In genomic region chr14:70888681-70889175, GRCh38 we compare ENCODE assay signal across 13 cellular contexts. TPM values are rescaled to one million over a fixed set of nuclear protein-coding genes. Genes with fewer than 3 reads are reported as not detected.
DNase-seq lines count a peak whose midpoint lies in the region; ATAC-seq and TF ChIP-seq lines count a peak whose summit lies in the region.
"Had no signal": no experiment of that assay in that cellular context is flagged by ENCODE, and none has a peak within 500 bp of the region (broad histone marks: within the 10 kb centered on the region; RNA-seq: fewer than 3 reads in every experiment).

No MANE protein-coding gene starts in this region.

- no peak for TF ChIP-seq POLR2A in spleen (IDR thresholded peaks at IDR 0.05)
- no peak for TF ChIP-seq POLR2A in right lobe of liver (IDR thresholded peaks at IDR 0.05)

- H3K27ac Mint-ChIP-seq in activated T-helper 17 cell treated with anti-CD3 and anti-CD28 coated beads, Interleukin-2, amount 50 U/mL, for 72 hours = no peak overlapping the region
- H3K27ac Mint-ChIP-seq: H9, type B pancreatic cell had no signal

- no peak for TF ChIP-seq CTCF in spleen (IDR thresholded peaks at IDR 0.05 in 8 of 11, conservative IDR thresholded peaks at IDR 0.05 in 3 of 11)
- no peak for TF ChIP-seq CTCF in right lobe of liver (IDR thresholded peaks at IDR 0.05)

- H3K36me3 ChIP-seq in BLaER1 treated with 17β-estradiol and CSF1 and Interleukin-3, amounts not matched to agents 10 nM and 100 nM = no peaks in the 10 kb centered on the region
- no peaks in the 10 kb centered on the region for H3K36me3 ChIP-seq in spleen
- H3K36me3 ChIP-seq in right lobe of liver = no peaks in the 10 kb centered on the region

- no peak overlapping the region for H3K4me3 ChIP-seq in BLaER1 treated with 17β-estradiol and CSF1 and Interleukin-3, amounts not matched to agents 10 nM and 100 nM
- no peak overlapping the region for H3K4me3 ChIP-seq in spleen
- H3K4me3 ChIP-seq in right lobe of liver = no peak overlapping the region
- H3K4me3 ChIP-seq: SK-N-MC had no signal

- no peaks in the 10 kb centered on the region for H3K9me3 Mint-ChIP-seq in activated T-helper 17 cell treated with anti-CD3 and anti-CD28 coated beads, Interleukin-2, amount 50 U/mL, for 72 hours
- H3K9me3 Mint-ChIP-seq: H9, neural crest cell, type B pancreatic cell had no signal

- H4K20me1 ChIP-seq in BLaER1 treated with 17β-estradiol and CSF1 and Interleukin-3, amounts not matched to agents 10 nM and 100 nM = peaks cover 0 to 4% (median 0%) of the 10 kb centered on the region in 11 experiments; a peak in 1 of 22 replicates

- intact Hi-C loops in spleen (cut with DNase I; ENCODE audit: low total_unique reads) (no loop called here), right lobe of liver (cut with DNase I) (no loop called here)

- no peaks in the 10 kb centered on the region for H3K36me3 Mint-ChIP-seq in activated T-helper 17 cell treated with anti-CD3 and anti-CD28 coated beads, Interleukin-2, amount 50 U/mL, for 72 hours (ENCODE audit: low read depth)
- H3K36me3 Mint-ChIP-seq: type B pancreatic cell had no signal

- no peak overlapping the region for H3K9ac ChIP-seq in BLaER1 treated with 17β-estradiol and CSF1 and Interleukin-3, amounts not matched to agents 10 nM and 100 nM

- no peak for ATAC-seq in activated T-helper 17 cell treated with anti-CD3 and anti-CD28 coated beads, Interleukin-2, amount 50 U/mL, for 72 hours (replicated peaks)
- no peak for ATAC-seq in right lobe of liver

- H3K4me1 Mint-ChIP-seq in activated T-helper 17 cell treated with anti-CD3 and anti-CD28 coated beads, Interleukin-2, amount 50 U/mL, for 72 hours = peaks cover 73% of the 10 kb centered on the region

- H3K27ac ChIP-seq in BLaER1 treated with 17β-estradiol and CSF1 and Interleukin-3, amounts not matched to agents 10 nM and 100 nM = peak overlapping the region in 3 of 11 experiments; percentile 82 to 87 (median 83); a peak in 5 of 22 replicates
- H3K27ac ChIP-seq in spleen = peak overlapping the region in 3 of 8 donors; percentile 88 to 91 (median 89)
- no peak overlapping the region for H3K27ac ChIP-seq in right lobe of liver
- H3K27ac ChIP-seq: SK-N-MC had no signal

- WGBS in spleen, 5 donors = 76 to 91% (median 86%) methylated on average over 1 of the region's 1 CpG
- whole genome bisulfite sequencing in right lobe of liver (ENCODE audit: insufficient coverage, low coverage, low lambda C conversion rate, missing lambda C conversion rate) = 14% methylated on average over 1 of the region's 1 CpG

- peak; percentile 76 for DNase-seq in HPDE6-E6E7 (ENCODE audit: extremely low spot score)
- DNase-seq in kidney tubule cell (ENCODE audit: low spot score) = peak; percentile 13
- DNase-seq in inferior parietal cortex (ENCODE audit: extremely low spot score) = no peak
- no peak for DNase-seq in spleen
- no peak for DNase-seq in right lobe of liver
- no peak for DNase-seq in dermis blood vessel endothelial cell
- DNase-seq: H9, NCI-H2171 had no signal

- peak overlapping the region; percentile 67 to 99 (median 87); a peak in 21 of 22 replicates for H3K4me2 ChIP-seq in BLaER1 treated with 17β-estradiol and CSF1 and Interleukin-3, amounts not matched to agents 10 nM and 100 nM

- H3K9me3 ChIP-seq in BLaER1 treated with 17β-estradiol and CSF1 and Interleukin-3, amounts not matched to agents 10 nM and 100 nM (replicated peaks in 1 of 11) = no peaks in the 10 kb centered on the region
- H3K9me3 ChIP-seq in spleen = no peaks in the 10 kb centered on the region
- H3K9me3 ChIP-seq in right lobe of liver = no peaks in the 10 kb centered on the region

- H3K4me3 Mint-ChIP-seq in activated T-helper 17 cell treated with anti-CD3 and anti-CD28 coated beads, Interleukin-2, amount 50 U/mL, for 72 hours = peak overlapping the region; percentile 80
- H3K4me3 Mint-ChIP-seq: H9, neural crest cell, type B pancreatic cell had no signal

- H3K27me3 ChIP-seq in BLaER1 treated with 17β-estradiol and CSF1 and Interleukin-3, amounts not matched to agents 10 nM and 100 nM = peaks cover 0 to 62% (median 0%) of the 10 kb centered on the region in 11 experiments; a peak in 7 of 22 replicates
- H3K27me3 ChIP-seq in spleen (replicated peaks in 1 of 7) = peaks cover 0 to 3% (median 0%) of the 10 kb centered on the region in 7 donors
- H3K27me3 ChIP-seq in right lobe of liver = no peaks in the 10 kb centered on the region

- peaks cover 63 to 77% (median 68%) of the 10 kb centered on the region in 10 experiments for H3K4me1 ChIP-seq in BLaER1 treated with 17β-estradiol and CSF1 and Interleukin-3, amounts not matched to agents 10 nM and 100 nM
- peaks cover 13 to 72% (median 55%) of the 10 kb centered on the region in 6 donors for H3K4me1 ChIP-seq in spleen
- no peaks in the 10 kb centered on the region for H3K4me1 ChIP-seq in right lobe of liver

- H3K27me3 Mint-ChIP-seq in activated T-helper 17 cell treated with anti-CD3 and anti-CD28 coated beads, Interleukin-2, amount 50 U/mL, for 72 hours = no peaks in the 10 kb centered on the region

RNA-seq across cellular contexts. Expression of gene PCNX1, which starts 18.5 kb away (rescaled TPM):
- total RNA-seq in activated T-helper 17 cell treated with anti-CD3 and anti-CD28 coated beads, Interleukin-2, amount 50 U/mL, for 72 hours = 10 to 100 TPM; 52.1 to 82.0 TPM
- 100 to 1,000 TPM in 5 of 7 donors, 10 to 100 TPM in 2; 88.1 to 149 (median 104) TPM for total RNA-seq in spleen
- polyA plus RNA-seq in spleen = 1 to 10 TPM; 4.0 to 5.9 (median 5.5) TPM
- total RNA-seq in right lobe of liver = 10 to 100 TPM; 25.4 to 33.2 (median 29.3) TPM
- total RNA-seq in dermis blood vessel endothelial cell = 33.4 and 49.0 TPM in 2 replicates

Comparison
In these comparisons a context has a peak if more than half of its experiments do, and no peak if none do; other contexts are left out.
1. DNase-seq: peak in HPDE6-E6E7 (single experiment) and kidney tubule cell (single experiment); none in inferior parietal cortex (single experiment), spleen (single experiment), right lobe of liver (0 of 3) and dermis blood vessel endothelial cell (single experiment).